ENCODE assay signal across 10 cellular contexts in genomic region chr6:148272084-148272483, GRCh38.
DNase-seq lines count a peak whose midpoint lies in the region; ATAC-seq and TF ChIP-seq lines count a peak whose summit lies in the region.
"Had no signal": no experiment of that assay in that cellular context is flagged by ENCODE, and none has a peak within 500 bp of the region (broad histone marks: within the 10 kb centered on the region; RNA-seq: fewer than 3 reads in every experiment).

No MANE protein-coding gene starts in this region.

- peak overlapping the region; percentile 96 for H3K4me3 Mint-ChIP-seq in HFFc6
- H3K4me3 Mint-ChIP-seq: activated naive CD8-positive, alpha-beta T cell treated with anti-CD3 and anti-CD28 coated beads for 36 hours had no signal

- H3K4me1 ChIP-seq in heart right ventricle (peaks cover 0 to 17% (median 0%) of the 10 kb centered on the region in 9 donors), skeletal muscle tissue (ENCODE audit: control insufficient read depth in 3 of 3, insufficient read depth in 3 of 3, low read length in 3 of 3) (peaks cover 0 to 6% (median 0%) of the 10 kb centered on the region in 3 donors), lower lobe of right lung (no peaks in the 10 kb centered on the region)

- intact Hi-C loops in heart right ventricle (cut with DNase I) = loop anchor here in 1 of 10 donors (10.0 kb wide), 1 partner anchor 193 kb away; no protein-coding TSS in a partner anchor
- intact Hi-C loops in lower lobe of right lung (cut with DNase I) = no loop called here

- no peaks in the 10 kb centered on the region for H3K27me3 Mint-ChIP-seq in HFFc6 (ENCODE audit: insufficient read depth)

- DNase-seq in HFFc6 (peak; percentile 86), astrocyte of the cerebellum (ENCODE audit: low read depth) (peak; percentile 32), heart right ventricle (no peak), lower lobe of right lung (no peak), SKM-1 treated with dmso at 0.1 percent for 144 hours (lab: John Stamatoyannopoulos, UW; ENCODE audit: unreplicated experiment) (no peak)
- DNase-seq: activated naive CD8-positive, alpha-beta T cell treated with anti-CD3 and anti-CD28 coated beads for 36 hours; DMS79 had no signal

- no peak for TF ChIP-seq POLR2A in GM18505 (IDR thresholded peaks at IDR 0.05; ENCODE audit: borderline replicate concordance, extremely low read depth, insufficient read depth, insufficient read length)

- H3K4me3 ChIP-seq in astrocyte of the cerebellum (ENCODE audit: low read depth, low read length) (no peak overlapping the region), heart right ventricle (peak overlapping the region in 8 of 10 donors; percentile 1 to 41 (median 40)), skeletal muscle tissue (ENCODE audit: low read length in 3 of 3) (peak overlapping the region; percentile 0 to 52 (median 52)), lower lobe of right lung (no peak overlapping the region)

- peaks cover 83% of the 10 kb centered on the region for H3K4me1 Mint-ChIP-seq in HFFc6 (ENCODE audit: low read depth)
- H3K4me1 Mint-ChIP-seq: activated naive CD8-positive, alpha-beta T cell treated with anti-CD3 and anti-CD28 coated beads for 36 hours had no signal

- H3K27me3 ChIP-seq in heart right ventricle (no peaks in the 10 kb centered on the region), skeletal muscle tissue (ENCODE audit: control insufficient read depth in 3 of 3, insufficient read depth in 3 of 3, low read length in 3 of 3) (no peaks in the 10 kb centered on the region), lower lobe of right lung (ENCODE audit: low read depth) (no peaks in the 10 kb centered on the region)

- H3K36me3 ChIP-seq in heart right ventricle = no peaks in the 10 kb centered on the region
- H3K36me3 ChIP-seq in skeletal muscle tissue (ENCODE audit: control insufficient read depth in 3 of 3, insufficient read depth in 3 of 3, low read length in 3 of 3) = no peaks in the 10 kb centered on the region
- no peaks in the 10 kb centered on the region for H3K36me3 ChIP-seq in lower lobe of right lung

- H3K9me3 ChIP-seq in heart right ventricle = no peaks in the 10 kb centered on the region
- no peaks in the 10 kb centered on the region for H3K9me3 ChIP-seq in skeletal muscle tissue (ENCODE audit: control insufficient read depth in 3 of 3, low read length in 3 of 3)
- H3K9me3 ChIP-seq in lower lobe of right lung = no peaks in the 10 kb centered on the region

- peak overlapping the region in 1 of 3 donors; percentile 27 for H3K9ac ChIP-seq in skeletal muscle tissue (ENCODE audit: low read depth in 1 of 3, low read length in 3 of 3)

- WGBS in heart right ventricle, 2 donors = 31 to 33% methylated on average over 5 of the region's 5 CpGs

- H3K9me3 Mint-ChIP-seq in HFFc6 = no peaks in the 10 kb centered on the region
- H3K9me3 Mint-ChIP-seq: activated naive CD8-positive, alpha-beta T cell treated with anti-CD3 and anti-CD28 coated beads for 36 hours had no signal

- H3K27ac ChIP-seq in heart right ventricle (peak overlapping the region in 8 of 10 donors; percentile 20 to 72 (median 44)), skeletal muscle tissue (ENCODE audit: low read depth, low read length) (no peak overlapping the region), lower lobe of right lung (no peak overlapping the region)

- TF ChIP-seq CTCF in HFFc6 (IDR thresholded peaks at IDR 0.05) (no peak), astrocyte of the cerebellum (IDR thresholded peaks at IDR 0.05; ENCODE audit: low read depth, low read length, missing control alignments) (no peak), heart right ventricle (IDR thresholded peaks at IDR 0.05) (no peak), lower lobe of right lung (IDR thresholded peaks at IDR 0.05) (no peak)

- in situ Hi-C loops in astrocyte of the cerebellum (cut with HindIII; ENCODE audit: low sequenced_read_pairs) = loop anchor here (5.0 kb wide), 2 partner anchors 40 to 95 kb away; no protein-coding TSS in a partner anchor

- peak in 7 of 8 donors; percentile 42 to 73 (median 61) for ATAC-seq in heart right ventricle
- ATAC-seq in GM18505 (IDR thresholded peaks at IDR 0.05; ENCODE audit: unreplicated experiment) = no peak
- ATAC-seq in lower lobe of right lung = no peak
- ATAC-seq in HG02571 (IDR thresholded peaks at IDR 0.05; ENCODE audit: unreplicated experiment) = no peak

- H3K27ac Mint-ChIP-seq in HFFc6 = peak overlapping the region; percentile 90
- H3K27ac Mint-ChIP-seq: activated naive CD8-positive, alpha-beta T cell treated with anti-CD3 and anti-CD28 coated beads for 36 hours had no signal

- peaks cover 30% of the 10 kb centered on the region for H3K36me3 Mint-ChIP-seq in HFFc6 (ENCODE audit: low read depth)
- H3K36me3 Mint-ChIP-seq: activated naive CD8-positive, alpha-beta T cell treated with anti-CD3 and anti-CD28 coated beads for 36 hours had no signal

Comparison
In these comparisons a context has a peak if more than half of its experiments do, and no peak if none do; other contexts are left out.
1. DNase-seq: peak in HFFc6 (single experiment) and astrocyte of the cerebellum (single experiment); none in heart right ventricle (0 of 2), lower lobe of right lung (single experiment) and SKM-1 treated with dmso at 0.1 percent for 144 hours (single experiment).
2. H3K4me3 ChIP-seq: peak in heart right ventricle (8 of 10) and skeletal muscle tissue (3 of 3); none in astrocyte of the cerebellum (single experiment) and lower lobe of right lung (single experiment).
3. ATAC-seq: peak in heart right ventricle (7 of 8); none in GM18505 (single experiment), lower lobe of right lung (0 of 2) and HG02571 (single experiment).
4. H3K27ac ChIP-seq: peak in heart right ventricle (8 of 10); none in skeletal muscle tissue (single experiment) and lower lobe of right lung (single experiment).